1 cellular context compared by ENCODE assay signal in genomic region chr6:26045939-26046368, GRCh38.
TF ChIP-seq lines count a peak whose summit lies in the region.

No MANE protein-coding gene starts in this region.

TF ChIP-seq in GM12878, 131 proteins besides CTCF, POLR2A, EP300 and RAD21 (continued from another document and continues in another):
- no peak for TF ChIP-seq ZBTB11 (CRISPR knock-in tag; IDR thresholded peaks at IDR 0.05)
- peak; percentile 31 for TF ChIP-seq MTA3 (IDR thresholded peaks at IDR 0.05; ENCODE audit: borderline replicate concordance, low read length)
- TF ChIP-seq HDGF (IDR thresholded peaks at IDR 0.05): no peak
- TF ChIP-seq SMAD1 (IDR thresholded peaks at IDR 0.05; ENCODE audit: low read depth, partially characterized antibody): no peak
- no peak for TF ChIP-seq SIN3A (IDR thresholded peaks at IDR 0.05; ENCODE audit: low read depth, low read length)
- TF ChIP-seq RELA (IDR thresholded peaks at IDR 0.05; ENCODE audit: borderline replicate concordance, partially characterized antibody): no peak
- TF ChIP-seq ZBTB4 (CRISPR knock-in tag; IDR thresholded peaks at IDR 0.05): peak; percentile 80; the same call in 1 of the 2 replicates
- no peak; the same call in 1 of the 2 replicates for TF ChIP-seq SMAD5 (IDR thresholded peaks at IDR 0.05; ENCODE audit: low read depth)
- no peak for TF ChIP-seq NBN (IDR thresholded peaks at IDR 0.05)
- no peak for TF ChIP-seq USF1 (IDR thresholded peaks at IDR 0.05; ENCODE audit: borderline replicate concordance, extremely low read length, insufficient read depth, low read depth, low read length)
- TF ChIP-seq CUX1 (IDR thresholded peaks at IDR 0.05; ENCODE audit: insufficient replicate concordance, low read depth, low read length): no peak
- TF ChIP-seq JUNB (IDR thresholded peaks at IDR 0.05): no peak
- TF ChIP-seq CBFB (IDR thresholded peaks at IDR 0.05; ENCODE audit: low read depth): no peak
- TF ChIP-seq CHD1 (IDR thresholded peaks at IDR 0.05; ENCODE audit: low read depth, low read length): no peak
- peak; percentile 5; the same call in 1 of the 2 replicates for TF ChIP-seq MLLT1 (IDR thresholded peaks at IDR 0.05)
- peak; percentile 85 for TF ChIP-seq PRDM15 (CRISPR knock-in tag; IDR thresholded peaks at IDR 0.05)
- no peak for TF ChIP-seq SMC3 (IDR thresholded peaks at IDR 0.05; ENCODE audit: borderline replicate concordance, low read length)
- TF ChIP-seq SRF (IDR thresholded peaks at IDR 0.05; ENCODE audit: low read depth in 2 of 2, low read length in 2 of 2): no peak
- no peak for TF ChIP-seq WRNIP1 (IDR thresholded peaks at IDR 0.05; ENCODE audit: borderline replicate concordance, low read depth, low read length)
- TF ChIP-seq MEF2B (IDR thresholded peaks at IDR 0.05; ENCODE audit: partially characterized antibody, poor library complexity, severe bottlenecking): no peak
- TF ChIP-seq EZH2 (IDR thresholded peaks at IDR 0.05; ENCODE audit: borderline replicate concordance, control insufficient read depth, low read depth, low read length): no peak
- TF ChIP-seq HDAC2 (IDR thresholded peaks at IDR 0.05): no peak
- TF ChIP-seq ATF3 (IDR thresholded peaks at IDR 0.05; ENCODE audit: borderline replicate concordance, extremely low read depth, low read depth, low read length): no peak
- TF ChIP-seq IKZF2 (IDR thresholded peaks at IDR 0.05): no peak
- no peak for TF ChIP-seq E2F4 (IDR thresholded peaks at IDR 0.05; ENCODE audit: low read depth, low read length)
- TF ChIP-seq USF2 (IDR thresholded peaks at IDR 0.05; ENCODE audit: borderline replicate concordance, low read depth, low read length): no peak
- no peak for TF ChIP-seq YY1 (IDR thresholded peaks at IDR 0.05; ENCODE audit: low read depth, low read length)
- no peak for TF ChIP-seq BCL11A (IDR thresholded peaks at IDR 0.05; ENCODE audit: low read depth, low read length)
- TF ChIP-seq POLR2AphosphoS2 (IDR thresholded peaks at IDR 0.05; ENCODE audit: low read depth, low read length): no peak; the same call in 1 of the 2 replicates
